38 cellular contexts compared by ENCODE assay signal in the genomic region with DNA sequence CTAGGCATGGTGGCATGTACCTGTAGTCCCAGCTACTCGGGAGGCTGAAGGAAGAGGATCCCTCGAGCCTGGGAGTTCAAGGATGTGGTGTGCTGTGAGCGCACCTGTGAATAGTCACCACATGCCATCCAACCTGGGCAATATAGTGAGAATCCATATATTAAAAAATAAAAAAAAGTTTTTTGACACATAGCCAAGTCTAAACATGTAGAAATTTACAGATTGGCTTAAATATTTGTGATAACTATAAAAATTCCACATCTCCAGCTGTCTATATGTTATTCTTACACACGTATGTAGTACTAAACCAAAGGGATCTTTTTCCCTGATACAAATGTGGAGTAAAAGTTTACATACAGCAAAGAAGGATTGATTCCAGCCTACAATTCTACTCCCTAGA.
"Had no signal": no experiment of that assay in that cellular context is flagged by ENCODE, and none has a peak within 500 bp of the region (broad histone marks: within the 10 kb centered on the region; RNA-seq: fewer than 3 reads in every experiment).

No MANE protein-coding gene starts in this region.

- DNase-seq: activated effector memory CD4-positive, alpha-beta T cell treated with anti-CD3 and anti-CD28 coated beads, Interleukin-2, amount 50 U/mL, for 16 hours; activated effector memory CD4-positive, alpha-beta T cell treated with Interleukin-2 at 50 U/mL for 16 hours; activated gamma-delta T cell; activated gamma-delta T cell treated with Interleukin-2 at 50 U/mL for 16 hours; activated naive CD4-positive, alpha-beta T cell; activated naive CD4-positive, alpha-beta T cell treated with anti-CD3 and anti-CD28 coated beads for 36 hours; activated naive CD4-positive, alpha-beta T cell treated with anti-CD3 and anti-CD28 coated beads, Interleukin-2, amount 10 ng/mL, durations not matched to agents 7 days and 5 days; activated naive CD4-positive, alpha-beta T cell treated with anti-CD3 and anti-CD28 coated beads, Interleukin-2, amount 50 U/mL, for 16 hours; activated naive CD4-positive, alpha-beta T cell treated with Interleukin-2 at 50 U/mL for 16 hours; activated naive CD8-positive, alpha-beta T cell treated with anti-CD3 and anti-CD28 coated beads for 36 hours; activated naive CD8-positive, alpha-beta T cell treated with anti-CD3 and anti-CD28 coated beads, Interleukin-2, amount 10 ng/mL, durations not matched to agents 7 days and 5 days; activated naive CD8-positive, alpha-beta T cell treated with anti-CD3 and anti-CD28 coated beads, Interleukin-2, amount 50 U/mL, for 24 hours; activated T-cell treated with anti-CD3 and anti-CD28 coated beads, Interleukin-2, amount 50 U/mL, for 24 hours; activated T-cell treated with anti-CD3 and anti-CD28 coated beads, Interleukin-2, amount 50 U/mL, for 4 hours; activated T-cell treated with anti-CD3 and anti-CD28 coated beads, Interleukin-2, amount 50 U/mL, for 48 hours; activated T-cell treated with anti-CD3 and anti-CD28 coated beads, Interleukin-2, amount 50 U/mL, for 72 hours; adrenal gland; amniotic stem cell; amygdala; anterior cingulate cortex; aorta; body of pancreas; brain microvascular endothelial cell; central memory CD4-positive, alpha-beta T cell; cerebellar nuclear complex had no signal

- H3K27me3 Mint-ChIP-seq: activated naive CD4-positive, alpha-beta T cell treated with anti-CD3 and anti-CD28 coated beads, Interleukin-2, amount 10 ng/mL, durations not matched to agents 7 days and 5 days; activated naive CD4-positive, alpha-beta T cell treated with anti-CD3 and anti-CD28 coated beads, Interleukin-2, amount 50 U/mL, for 24 hours; activated naive CD8-positive, alpha-beta T cell; activated naive CD8-positive, alpha-beta T cell treated with anti-CD3 and anti-CD28 coated beads, Interleukin-2, amount 10 ng/mL, durations not matched to agents 7 days and 5 days; activated naive CD8-positive, alpha-beta T cell treated with anti-CD3 and anti-CD28 coated beads, Interleukin-2, amount 50 U/mL, for 24 hours; activated T-cell treated with anti-CD3 and anti-CD28 coated beads, Interleukin-2, amount 50 U/mL, for 24 hours; activated T-helper 17 cell treated with anti-CD3 and anti-CD28 coated beads, Interleukin-2, amount 50 U/mL, for 72 hours; central memory CD8-positive, alpha-beta T cell had no signal

- ATAC-seq: activated naive CD4-positive, alpha-beta T cell treated with anti-CD3 and anti-CD28 coated beads, Interleukin-2, amount 50 U/mL, for 72 hours; activated naive CD8-positive, alpha-beta T cell treated with anti-CD3 and anti-CD28 coated beads, Interleukin-2, amount 50 U/mL, for 24 hours; activated T-cell treated with anti-CD3 and anti-CD28 coated beads, Interleukin-2, amount 50 U/mL, for 4 hours; activated T-cell treated with anti-CD3 and anti-CD28 coated beads, Interleukin-2, amount 50 U/mL, for 72 hours; activated T-helper 17 cell treated with anti-CD3 and anti-CD28 coated beads, Interleukin-2, amount 50 U/mL, for 72 hours; body of pancreas had no signal

- FAIRE-seq: astrocyte, bronchial epithelial cell had no signal

- H3K36me3 Mint-ChIP-seq: activated naive CD4-positive, alpha-beta T cell treated with anti-CD3 and anti-CD28 coated beads, Interleukin-2, amount 10 ng/mL, durations not matched to agents 7 days and 5 days; activated naive CD4-positive, alpha-beta T cell treated with anti-CD3 and anti-CD28 coated beads, Interleukin-2, amount 50 U/mL, for 24 hours; activated naive CD4-positive, alpha-beta T cell treated with anti-CD3 and anti-CD28 coated beads, Interleukin-2, amount 50 U/mL, for 72 hours; activated naive CD8-positive, alpha-beta T cell; activated naive CD8-positive, alpha-beta T cell treated with anti-CD3 and anti-CD28 coated beads for 36 hours; activated naive CD8-positive, alpha-beta T cell treated with anti-CD3 and anti-CD28 coated beads, Interleukin-2, amount 10 ng/mL, durations not matched to agents 7 days and 5 days; brain had no signal

- H3K4me3 Mint-ChIP-seq: activated naive CD4-positive, alpha-beta T cell treated with anti-CD3 and anti-CD28 coated beads for 36 hours; activated naive CD4-positive, alpha-beta T cell treated with anti-CD3 and anti-CD28 coated beads, Interleukin-2, amount 10 ng/mL, durations not matched to agents 7 days and 5 days; activated naive CD4-positive, alpha-beta T cell treated with anti-CD3 and anti-CD28 coated beads, Interleukin-2, amount 50 U/mL, for 24 hours; activated naive CD8-positive, alpha-beta T cell; activated naive CD8-positive, alpha-beta T cell treated with anti-CD3 and anti-CD28 coated beads for 36 hours; activated naive CD8-positive, alpha-beta T cell treated with anti-CD3 and anti-CD28 coated beads, Interleukin-2, amount 10 ng/mL, durations not matched to agents 7 days and 5 days; activated naive CD8-positive, alpha-beta T cell treated with anti-CD3 and anti-CD28 coated beads, Interleukin-2, amount 50 U/mL, for 24 hours; activated T-cell treated with anti-CD3 and anti-CD28 coated beads, Interleukin-2, amount 50 U/mL, for 24 hours; activated T-cell treated with anti-CD3 and anti-CD28 coated beads, Interleukin-2, amount 50 U/mL, for 4 hours; activated T-cell treated with anti-CD3 and anti-CD28 coated beads, Interleukin-2, amount 50 U/mL, for 72 hours; activated T-helper 1 cell treated with anti-CD3 and anti-CD28 coated beads, Interleukin-12 subunit alpha, Interleukin-12 subunit beta, Interleukin-2, Interleukin-4 antibody, amounts not matched to agents 30 ng/mL and 10 ng/mL and 1 ng/mL, durations not matched to agents 14 hours and 24 hours and 36 hours; activated T-helper 17 cell treated with anti-CD3 and anti-CD28 coated beads, Interleukin-2, amount 50 U/mL, for 72 hours; brain; central memory CD8-positive, alpha-beta T cell had no signal

- H3K4me1 Mint-ChIP-seq: activated naive CD4-positive, alpha-beta T cell treated with anti-CD3 and anti-CD28 coated beads, Interleukin-2, amount 10 ng/mL, durations not matched to agents 7 days and 5 days; activated naive CD4-positive, alpha-beta T cell treated with anti-CD3 and anti-CD28 coated beads, Interleukin-2, amount 50 U/mL, for 24 hours; activated naive CD8-positive, alpha-beta T cell treated with anti-CD3 and anti-CD28 coated beads for 36 hours; activated naive CD8-positive, alpha-beta T cell treated with anti-CD3 and anti-CD28 coated beads, Interleukin-2, amount 10 ng/mL, durations not matched to agents 7 days and 5 days; activated naive CD8-positive, alpha-beta T cell treated with anti-CD3 and anti-CD28 coated beads, Interleukin-2, amount 50 U/mL, for 24 hours; activated T-helper 17 cell treated with anti-CD3 and anti-CD28 coated beads, Interleukin-2, amount 50 U/mL, for 72 hours; brain; central memory CD8-positive, alpha-beta T cell had no signal

- H3K27ac ChIP-seq: adrenal gland, ascending aorta, body of pancreas, brain microvascular endothelial cell, breast epithelium, cardiac muscle cell had no signal

- H3K27ac Mint-ChIP-seq: activated naive CD4-positive, alpha-beta T cell treated with anti-CD3 and anti-CD28 coated beads for 36 hours; activated naive CD4-positive, alpha-beta T cell treated with anti-CD3 and anti-CD28 coated beads, Interleukin-2, amount 10 ng/mL, durations not matched to agents 7 days and 5 days; activated naive CD4-positive, alpha-beta T cell treated with anti-CD3 and anti-CD28 coated beads, Interleukin-2, amount 50 U/mL, for 24 hours; activated naive CD4-positive, alpha-beta T cell treated with anti-CD3 and anti-CD28 coated beads, Interleukin-2, amount 50 U/mL, for 72 hours; activated naive CD8-positive, alpha-beta T cell; activated naive CD8-positive, alpha-beta T cell treated with anti-CD3 and anti-CD28 coated beads for 36 hours; activated naive CD8-positive, alpha-beta T cell treated with anti-CD3 and anti-CD28 coated beads, Interleukin-2, amount 10 ng/mL, durations not matched to agents 7 days and 5 days; activated naive CD8-positive, alpha-beta T cell treated with anti-CD3 and anti-CD28 coated beads, Interleukin-2, amount 50 U/mL, for 24 hours; activated T-cell treated with anti-CD3 and anti-CD28 coated beads, Interleukin-2, amount 50 U/mL, for 24 hours; activated T-cell treated with anti-CD3 and anti-CD28 coated beads, Interleukin-2, amount 50 U/mL, for 72 hours; activated T-helper 1 cell treated with anti-CD3 and anti-CD28 coated beads, Interleukin-12 subunit alpha, Interleukin-12 subunit beta, Interleukin-2, Interleukin-4 antibody, amounts not matched to agents 30 ng/mL and 10 ng/mL and 1 ng/mL, durations not matched to agents 14 hours and 24 hours and 36 hours; activated T-helper 17 cell treated with anti-CD3 and anti-CD28 coated beads, Interleukin-2, amount 50 U/mL, for 72 hours; activated T-helper 2 cell treated with anti-CD3 and anti-CD28 coated beads, Interferon-gamma antibody, Interleukin-2, Interleukin-4, amounts not matched to agents 10 μg/mL and 5 μg/mL and 100 μg/mL, durations not matched to agents 14 hours and 24 hours and 36 hours; brain had no signal

- H3K36me3 ChIP-seq: adrenal gland, ascending aorta, brain microvascular endothelial cell, breast epithelium, cardiac muscle cell had no signal

- H3K27me3 ChIP-seq: adrenal gland, ascending aorta, body of pancreas, brain microvascular endothelial cell, breast epithelium, cardiac muscle cell had no signal

- H3K9me3 ChIP-seq: adrenal gland, ascending aorta, body of pancreas had no signal

- H3K4me1 ChIP-seq: adrenal gland, ascending aorta, body of pancreas, breast epithelium had no signal

- H3K9me3 Mint-ChIP-seq: activated naive CD4-positive, alpha-beta T cell treated with anti-CD3 and anti-CD28 coated beads for 36 hours; activated naive CD4-positive, alpha-beta T cell treated with anti-CD3 and anti-CD28 coated beads, Interleukin-2, amount 10 ng/mL, durations not matched to agents 7 days and 5 days; activated naive CD4-positive, alpha-beta T cell treated with anti-CD3 and anti-CD28 coated beads, Interleukin-2, amount 50 U/mL, for 24 hours; activated naive CD8-positive, alpha-beta T cell treated with anti-CD3 and anti-CD28 coated beads, Interleukin-2, amount 10 ng/mL, durations not matched to agents 7 days and 5 days; activated T-helper 1 cell treated with anti-CD3 and anti-CD28 coated beads, Interleukin-12 subunit alpha, Interleukin-12 subunit beta, Interleukin-2, Interleukin-4 antibody, amounts not matched to agents 30 ng/mL and 10 ng/mL and 1 ng/mL, durations not matched to agents 14 hours and 24 hours and 36 hours; activated T-helper 17 cell treated with anti-CD3 and anti-CD28 coated beads, Interleukin-2, amount 50 U/mL, for 72 hours had no signal

- H3K4me3 ChIP-seq: adrenal gland, ascending aorta, body of pancreas, breast epithelium, cardiac muscle cell had no signal
